ENCODE assay signal across 1 cellular context in genomic region chr12:109988274-109988673, GRCh38.
TF ChIP-seq lines count a peak whose summit lies in the region.

No MANE protein-coding gene starts in this region.

TF ChIP-seq in endothelial cell of umbilical vein, 7 proteins besides CTCF, POLR2A, EP300 and RAD21:
- no peak for TF ChIP-seq MAX (IDR thresholded peaks at IDR 0.05; ENCODE audit: insufficient read depth, insufficient read length)
- no peak for TF ChIP-seq POLR2AphosphoS5 (IDR thresholded peaks at IDR 0.05; ENCODE audit: insufficient read depth, low read depth, low read length)
- no peak for TF ChIP-seq MYC (IDR thresholded peaks at IDR 0.05; ENCODE audit: low read depth, low read length)
- TF ChIP-seq GATA2 (IDR thresholded peaks at IDR 0.05; ENCODE audit: insufficient read depth, insufficient read length, low read depth, low read length): no peak
- no peak for TF ChIP-seq EZH2 (IDR thresholded peaks at IDR 0.05; ENCODE audit: borderline replicate concordance, low read depth, low read length, severe bottlenecking)
- no peak for TF ChIP-seq JUN (IDR thresholded peaks at IDR 0.05; ENCODE audit: borderline replicate concordance, insufficient read depth, insufficient read length, low read depth)
- no peak for TF ChIP-seq FOS (IDR thresholded peaks at IDR 0.05; ENCODE audit: borderline replicate concordance, insufficient read depth, low read length)
